Comparison of ENCODE assay signal across 8 cellular contexts in the genomic region with DNA sequence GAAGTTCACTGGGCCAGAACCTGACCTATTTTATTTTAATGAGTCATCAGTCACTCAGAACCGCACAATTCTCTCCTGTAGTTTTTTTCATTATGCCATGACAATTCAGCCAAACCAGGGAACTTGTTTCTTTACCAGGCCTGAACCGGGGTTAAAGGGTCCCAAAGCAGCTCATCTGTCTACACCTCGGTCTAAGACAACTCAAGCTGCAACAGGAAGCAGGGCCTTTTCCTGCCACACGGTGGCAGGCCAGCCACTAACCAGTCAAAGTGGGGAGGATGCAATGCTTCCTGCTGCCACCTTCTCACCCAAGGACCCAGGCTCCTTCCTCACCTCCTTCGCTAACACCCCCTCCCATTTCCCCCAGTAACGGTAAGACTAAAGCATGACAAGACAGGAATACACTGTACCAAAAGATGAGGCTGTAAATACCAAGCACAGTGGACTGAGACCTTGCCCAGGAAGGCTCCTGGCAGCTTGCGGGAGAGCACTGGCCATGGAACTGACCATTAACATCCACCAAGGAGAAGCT. TPM values are rescaled to one million over a fixed set of nuclear protein-coding genes. Genes with fewer than 3 reads are reported as not detected.
DNase-seq lines count a peak whose midpoint lies in the region; ATAC-seq and TF ChIP-seq lines count a peak whose summit lies in the region.

No MANE protein-coding gene starts in this region.

- no peak overlapping the region for H3K4me3 Mint-ChIP-seq in activated T-helper 2 cell treated with anti-CD3 and anti-CD28 coated beads, Interferon-gamma antibody, Interleukin-2, Interleukin-4, amounts not matched to agents 10 μg/mL and 5 μg/mL and 100 μg/mL, durations not matched to agents 14 hours and 24 hours and 36 hours (ENCODE audit: low read depth)
- no peak overlapping the region for H3K4me3 Mint-ChIP-seq in glutamatergic neuron (ENCODE audit: unreplicated experiment)

- TF ChIP-seq CTCF in 22Rv1 (IDR thresholded peaks at IDR 0.05) = peak; percentile 73
- TF ChIP-seq CTCF in GM12875 (IDR thresholded peaks at IDR 0.05; ENCODE audit: borderline replicate concordance, insufficient read depth, low read depth, low read length) = peak; percentile 90
- TF ChIP-seq CTCF in glutamatergic neuron (IDR thresholded peaks at IDR 0.05; ENCODE audit: partially characterized antibody, unreplicated experiment) = peak; percentile 84

- peaks cover 23% of the 10 kb centered on the region for H3K27me3 Mint-ChIP-seq in activated T-helper 2 cell treated with anti-CD3 and anti-CD28 coated beads, Interferon-gamma antibody, Interleukin-2, Interleukin-4, amounts not matched to agents 10 μg/mL and 5 μg/mL and 100 μg/mL, durations not matched to agents 14 hours and 24 hours and 36 hours (ENCODE audit: low read depth)
- no peaks in the 10 kb centered on the region for H3K27me3 Mint-ChIP-seq in glutamatergic neuron (ENCODE audit: unreplicated experiment)

- no peaks in the 10 kb centered on the region for H3K4me1 Mint-ChIP-seq in activated T-helper 2 cell treated with anti-CD3 and anti-CD28 coated beads, Interferon-gamma antibody, Interleukin-2, Interleukin-4, amounts not matched to agents 10 μg/mL and 5 μg/mL and 100 μg/mL, durations not matched to agents 14 hours and 24 hours and 36 hours (ENCODE audit: low read depth)
- no peaks in the 10 kb centered on the region for H3K4me1 Mint-ChIP-seq in glutamatergic neuron (ENCODE audit: low read depth, unreplicated experiment)

- H3K4me3 ChIP-seq in GM12875 (ENCODE audit: low read depth, low read length) = no peak overlapping the region

- no peak overlapping the region for H3K27ac Mint-ChIP-seq in activated T-helper 2 cell treated with anti-CD3 and anti-CD28 coated beads, Interferon-gamma antibody, Interleukin-2, Interleukin-4, amounts not matched to agents 10 μg/mL and 5 μg/mL and 100 μg/mL, durations not matched to agents 14 hours and 24 hours and 36 hours
- no peak overlapping the region for H3K27ac Mint-ChIP-seq in glutamatergic neuron (ENCODE audit: unreplicated experiment)

- DNase-seq in RPMI8226 (peak; percentile 33), glutamatergic neuron (peak; percentile 72), renal cortical epithelial cell (ENCODE audit: low read depth) (peak; percentile 74)
- DNase-seq in activated T-helper 2 cell treated with anti-CD3 and anti-CD28 coated beads, Interferon-gamma antibody, Interleukin-2, Interleukin-4, amounts not matched to agents 10 μg/mL and 5 μg/mL and 100 μg/mL, durations not matched to agents 14 hours and 24 hours and 36 hours (ENCODE audit: low spot score) = peak; percentile 57

- H3K27ac ChIP-seq in 22Rv1 = no peak overlapping the region

- intact Hi-C loops in activated T-helper 2 cell treated with anti-CD3 and anti-CD28 coated beads, Interferon-gamma antibody, Interleukin-2, Interleukin-4, amounts not matched to agents 10 μg/mL and 5 μg/mL and 100 μg/mL, durations not matched to agents 14 hours and 24 hours and 36 hours (cut with micrococcal nuclease) = loop anchor here (1.0 to 5.0 kb wide), 4 partner anchors 24 to 559 kb away; a partner anchor contains a TSS

- no peaks in the 10 kb centered on the region for H3K36me3 Mint-ChIP-seq in activated T-helper 2 cell treated with anti-CD3 and anti-CD28 coated beads, Interferon-gamma antibody, Interleukin-2, Interleukin-4, amounts not matched to agents 10 μg/mL and 5 μg/mL and 100 μg/mL, durations not matched to agents 14 hours and 24 hours and 36 hours (ENCODE audit: low read depth)
- H3K36me3 Mint-ChIP-seq in glutamatergic neuron (ENCODE audit: unreplicated experiment) = no peaks in the 10 kb centered on the region

- ATAC-seq in HG03103 (IDR thresholded peaks at IDR 0.05; ENCODE audit: low read depth, unreplicated experiment) (peak; percentile 83), GM18870 (IDR thresholded peaks at IDR 0.05; ENCODE audit: unreplicated experiment) (no peak)

- H3K9me3 Mint-ChIP-seq in activated T-helper 2 cell treated with anti-CD3 and anti-CD28 coated beads, Interferon-gamma antibody, Interleukin-2, Interleukin-4, amounts not matched to agents 10 μg/mL and 5 μg/mL and 100 μg/mL, durations not matched to agents 14 hours and 24 hours and 36 hours = no peaks in the 10 kb centered on the region
- H3K9me3 Mint-ChIP-seq in glutamatergic neuron (ENCODE audit: unreplicated experiment) = no peaks in the 10 kb centered on the region

RNA-seq across cellular contexts. Expression of a gene that starts 56.7 kb away (rescaled TPM):
- 1.8 and 2.7 TPM in 2 replicates for total RNA-seq in activated T-helper 2 cell treated with anti-CD3 and anti-CD28 coated beads, Interferon-gamma antibody, Interleukin-2, Interleukin-4, amounts not matched to agents 10 μg/mL and 5 μg/mL and 100 μg/mL, durations not matched to agents 14 hours and 24 hours and 36 hours
- 1.2 TPM for total RNA-seq in glutamatergic neuron (ENCODE audit: unreplicated experiment)
- 0.05 and 0.35 TPM in 2 replicates for total RNA-seq in renal cortical epithelial cell
